Comparison of ENCODE assay signal across 9 cellular contexts in genomic region chr4:74228691-74229640, GRCh38.
DNase-seq lines count a peak whose midpoint lies in the region; ATAC-seq and TF ChIP-seq lines count a peak whose summit lies in the region.
"Had no signal": no experiment of that assay in that cellular context is flagged by ENCODE, and none has a peak within 500 bp of the region (broad histone marks: within the 10 kb centered on the region; RNA-seq: fewer than 3 reads in every experiment).

No MANE protein-coding gene starts in this region.

- H3K36me3 ChIP-seq in neural cell (ENCODE audit: insufficient read depth, low read length) = no peaks in the 10 kb centered on the region

- H3K4me3 Mint-ChIP-seq in CD14-positive monocyte = no peak overlapping the region
- H3K4me3 Mint-ChIP-seq: activated naive CD8-positive, alpha-beta T cell had no signal

- TF ChIP-seq CTCF in CD14-positive monocyte (IDR thresholded peaks at IDR 0.05) (peak; percentile 94), epithelial cell of proximal tubule (conservative IDR thresholded peaks at IDR 0.05; ENCODE audit: low read depth, low read length) (peak; percentile 96), neural cell (IDR thresholded peaks at IDR 0.05; ENCODE audit: poor library complexity, severe bottlenecking) (peak; percentile 49)

- no peaks in the 10 kb centered on the region for H3K36me3 Mint-ChIP-seq in CD14-positive monocyte

- no peaks in the 10 kb centered on the region for H3K9me3 ChIP-seq in neural cell (ENCODE audit: low read length)

- H3K27me3 Mint-ChIP-seq in CD14-positive monocyte (ENCODE audit: low read depth in 3 of 3) = peaks cover 0 to 2% (median 1%) of the 10 kb centered on the region in 3 donors
- H3K27me3 Mint-ChIP-seq: activated naive CD8-positive, alpha-beta T cell had no signal

- H3K27ac ChIP-seq in neural cell (ENCODE audit: low read length) = no peak overlapping the region

- H3K27ac Mint-ChIP-seq in CD14-positive monocyte = peak overlapping the region in 4 of 7 donors; percentile 15 to 65 (median 36)
- H3K27ac Mint-ChIP-seq: activated naive CD8-positive, alpha-beta T cell had no signal

- H3K27me3 ChIP-seq in neural cell (ENCODE audit: insufficient read depth, low read depth, low read length) = no peaks in the 10 kb centered on the region

- H3K9me2 ChIP-seq in neural cell (ENCODE audit: insufficient read depth, low read length) = no peaks in the 10 kb centered on the region

- DNase-seq in CD14-positive monocyte (ENCODE audit: low spot score) (peak; percentile 76), NK-92 (lab: John Stamatoyannopoulos, UW; ENCODE audit: unreplicated experiment) (peak; percentile 3), epithelial cell of proximal tubule (ENCODE audit: low read depth) (no peak), superior temporal gyrus (ENCODE audit: extremely low spot score) (peak; percentile 70)
- peak; percentile 49 to 50 for DNase-seq in activated CD8-positive, alpha-beta memory T cell treated with anti-CD3 and anti-CD28 coated beads for 4 hours (ENCODE audit: low read depth in 2 of 2)

- TF ChIP-seq EP300 in neural cell (conservative IDR thresholded peaks at IDR 0.05; ENCODE audit: poor library complexity, severe bottlenecking) = no peak

- H3F3A ChIP-seq in neural cell (ENCODE audit: insufficient read depth, low read length, poor library complexity, severe bottlenecking) = no peaks in the 10 kb centered on the region

- ATAC-seq in GM18868 (IDR thresholded peaks at IDR 0.05; ENCODE audit: unreplicated experiment) (peak; percentile 81), HG03097 (IDR thresholded peaks at IDR 0.05; ENCODE audit: low FRiP score, unreplicated experiment) (peak; percentile 69)

- H3K4me3 ChIP-seq in epithelial cell of proximal tubule (ENCODE audit: low read depth, low read length) = no peak overlapping the region
- H3K4me3 ChIP-seq in neural cell (ENCODE audit: low read length) = no peak overlapping the region

- H2AFZ ChIP-seq in neural cell (ENCODE audit: low read depth, low read length) = no peak overlapping the region

- H3K9ac ChIP-seq in neural cell (ENCODE audit: low read length) = no peak overlapping the region

- H3K9me3 Mint-ChIP-seq in CD14-positive monocyte = no peaks in the 10 kb centered on the region

- H3K4me1 Mint-ChIP-seq in CD14-positive monocyte = peaks cover 29% of the 10 kb centered on the region

- no peaks in the 10 kb centered on the region for H4K20me1 ChIP-seq in neural cell (ENCODE audit: insufficient read depth)

- no peak overlapping the region for H3K4me2 ChIP-seq in neural cell (ENCODE audit: low read length)

- TF ChIP-seq RAD21 in neural cell (conservative IDR thresholded peaks at IDR 0.05) = peak; percentile 38

- intact Hi-C loops in CD14-positive monocyte (cut with micrococcal nuclease) = no loop called here

- H3K79me2 ChIP-seq in neural cell (replicated peaks; ENCODE audit: insufficient read depth, low read length) = no peaks in the 10 kb centered on the region

TF ChIP-seq in neural cell, 6 proteins besides CTCF, POLR2A, EP300 and RAD21:
- TF ChIP-seq SMC3 (conservative IDR thresholded peaks at IDR 0.05; ENCODE audit: poor library complexity) (peak; percentile 51), POLR2AphosphoS5 (IDR thresholded peaks at IDR 0.05) (no peak)
